Comparison of ENCODE assay signal across 10 cellular contexts in the genomic region with DNA sequence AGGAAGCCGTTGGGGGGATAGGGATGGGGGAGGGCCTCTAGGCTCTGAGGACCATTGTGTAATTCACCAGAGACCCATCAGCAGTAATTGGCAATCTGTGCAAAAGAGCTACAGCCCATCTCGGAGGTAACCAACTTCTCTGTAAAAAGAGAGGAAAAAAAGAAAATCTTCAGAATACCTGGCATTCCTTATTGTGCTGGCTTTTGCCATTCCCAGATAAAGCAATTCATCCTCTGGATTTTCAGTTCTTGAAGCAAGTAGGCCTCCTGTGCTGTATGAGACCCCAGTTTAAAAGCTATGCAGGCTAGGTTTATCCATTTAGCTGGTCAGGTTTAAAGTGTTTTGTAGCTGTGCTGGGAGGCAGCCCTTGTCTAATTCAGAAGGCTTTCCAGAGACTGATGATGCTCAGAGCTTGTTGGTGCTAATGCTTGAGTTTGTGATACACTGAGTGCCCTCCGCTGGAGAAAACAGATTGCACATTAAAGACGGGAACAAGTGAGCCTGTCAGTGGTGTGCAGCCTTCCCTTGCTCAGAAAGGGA. TPM values are rescaled to one million over a fixed set of nuclear protein-coding genes. Genes with fewer than 3 reads are reported as not detected.
DNase-seq lines count a peak whose midpoint lies in the region; ATAC-seq lines count a peak whose summit lies in the region.
"Had no signal": no experiment of that assay in that cellular context is flagged by ENCODE, and none has a peak within 500 bp of the region (broad histone marks: within the 10 kb centered on the region; RNA-seq: fewer than 3 reads in every experiment).

A gene (minus strand): TSS at position 446 of the 540 bp plus-strand sequence.

- ATAC-seq in GM21515 (IDR thresholded peaks at IDR 0.05; ENCODE audit: unreplicated experiment), result no peak

- H3K4me1 Mint-ChIP-seq in activated CD4-positive, alpha-beta memory T cell treated with anti-CD3 and anti-CD28 coated beads for 36 hours (ENCODE audit: low read depth), result no peaks in the 10 kb centered on the region
- H3K4me1 Mint-ChIP-seq: memory B cell had no signal

- in situ Hi-C loops in ACHN (cut with HindIII; ENCODE audit: low pct_ligation_motif_present, low pct_unique_long_range_greater_than_20kb, low sequenced_read_pairs), result no loop called here

- H3K27me3 Mint-ChIP-seq in activated CD4-positive, alpha-beta memory T cell treated with anti-CD3 and anti-CD28 coated beads for 36 hours, result no peaks in the 10 kb centered on the region
- H3K27me3 Mint-ChIP-seq: memory B cell had no signal

- POLR2A ChIA-PET in activated CD4-positive, alpha-beta memory T cell treated with anti-CD3 and anti-CD28 coated beads for 36 hours (lab: Charles Lee), result no interaction called here

- CTCF ChIA-PET in activated CD4-positive, alpha-beta memory T cell treated with anti-CD3 and anti-CD28 coated beads for 36 hours (lab: Charles Lee), result no interaction called here

- H3K36me3 Mint-ChIP-seq in activated CD4-positive, alpha-beta memory T cell treated with anti-CD3 and anti-CD28 coated beads for 36 hours, result no peaks in the 10 kb centered on the region
- H3K36me3 Mint-ChIP-seq: memory B cell had no signal

- peak; percentile 12 for DNase-seq in ACHN
- DNase-seq in NCI-H1105 treated with DMSO at 0.1 percent for 48 hours (lab: John Stamatoyannopoulos, UW), result peak; percentile 53
- peak in 46 of 58 donors; percentile 2 to 89 (median 49) for DNase-seq in anterior cingulate cortex (lab: John Stamatoyannopoulos, UW)
- DNase-seq in iPS-NIHi7 (ENCODE audit: extremely low spot score), result peak; percentile 26
- DNase-seq in AML-193 (lab: John Stamatoyannopoulos, UW), result no peak
- DNase-seq in stimulated activated CD8-positive, alpha-beta memory T cell treated with anti-CD3 and anti-CD28 coated beads, Interleukin-4, amount 100 ng/mL, for 48 hours, result no peak
- DNase-seq in activated CD4-positive, alpha-beta memory T cell treated with anti-CD3 and anti-CD28 coated beads for 36 hours, result no peak
- DNase-seq: T-helper 2 cell had no signal

- no peak within 1 kb of the TSS for H3K27ac Mint-ChIP-seq in activated CD4-positive, alpha-beta memory T cell treated with anti-CD3 and anti-CD28 coated beads for 36 hours
- H3K27ac Mint-ChIP-seq: memory B cell had no signal

- H3K4me3 Mint-ChIP-seq in activated CD4-positive, alpha-beta memory T cell treated with anti-CD3 and anti-CD28 coated beads for 36 hours, result no peak within 1 kb of the TSS
- H3K4me3 Mint-ChIP-seq: memory B cell had no signal

- peaks cover 19% of the 10 kb centered on the region for H3K9me3 Mint-ChIP-seq in activated CD4-positive, alpha-beta memory T cell treated with anti-CD3 and anti-CD28 coated beads for 36 hours

- intact Hi-C loops in activated CD4-positive, alpha-beta memory T cell treated with anti-CD3 and anti-CD28 coated beads for 36 hours (cut with micrococcal nuclease), result no loop called here

RNA-seq across cellular contexts. Expression of the gene that starts here (rescaled TPM):
- total RNA-seq in activated CD4-positive, alpha-beta memory T cell treated with anti-CD3 and anti-CD28 coated beads for 36 hours, result not detected

Comparison
In these comparisons a context has a peak if more than half of its experiments do, and no peak if none do; other contexts are left out.
1. DNase-seq: peak in ACHN (single experiment), NCI-H1105 treated with DMSO at 0.1 percent for 48 hours (single experiment), anterior cingulate cortex (46 of 58) and iPS-NIHi7 (single experiment); none in AML-193 (0 of 2), stimulated activated CD8-positive, alpha-beta memory T cell treated with anti-CD3 and anti-CD28 coated beads, Interleukin-4, amount 100 ng/mL, for 48 hours (single experiment) and activated CD4-positive, alpha-beta memory T cell treated with anti-CD3 and anti-CD28 coated beads for 36 hours (single experiment).